ENCODE assay signal across 30 cellular contexts in the genomic region with DNA sequence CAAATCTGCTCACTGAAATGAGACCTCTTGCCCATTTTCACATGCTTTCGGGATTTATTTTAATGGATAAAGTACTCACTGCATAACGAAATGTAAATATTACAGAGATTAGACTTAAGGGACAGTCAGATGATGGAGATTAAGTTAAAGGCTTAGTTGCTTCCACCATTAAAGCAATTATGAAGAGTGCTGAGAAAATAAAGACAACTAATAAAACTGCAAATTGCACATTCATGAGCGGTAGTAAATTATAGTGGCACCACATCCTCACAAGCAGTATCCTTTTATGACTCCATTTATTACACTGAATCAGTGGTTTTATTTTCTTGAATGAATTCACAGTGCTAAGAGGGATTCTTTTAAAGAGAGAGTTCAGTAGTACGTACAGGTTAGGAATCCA.
"Had no signal": no experiment of that assay in that cellular context is flagged by ENCODE, and none has a peak within 500 bp of the region (broad histone marks: within the 10 kb centered on the region; RNA-seq: fewer than 3 reads in every experiment).

No MANE protein-coding gene starts in this region.

- H3K27ac ChIP-seq: adrenal gland, body of pancreas, colonic mucosa, gastrocnemius medialis, pancreas, prostate gland, uterus had no signal

- H3K27me3 ChIP-seq: adrenal gland, body of pancreas, colonic mucosa, gastrocnemius medialis, pancreas, uterus had no signal

- H3K4me1 ChIP-seq: adrenal gland, body of pancreas, colonic mucosa, gastrocnemius medialis, pancreas, prostate gland, uterus had no signal

- H3K9me3 ChIP-seq: adrenal gland, body of pancreas, colonic mucosa, gastrocnemius medialis, pancreas, prostate gland, uterus had no signal

- H3K36me3 ChIP-seq: adrenal gland, colonic mucosa, gastrocnemius medialis, pancreas, prostate gland, uterus had no signal

- DNase-seq: activated CD4-positive, alpha-beta T cell treated with anti-CD3 and anti-CD28 coated beads for 36 hours; activated CD4-positive, CD25-positive, alpha-beta regulatory T cell; activated CD8-positive, alpha-beta T cell treated with anti-CD3 and anti-CD28 coated beads, Interleukin-2, amount 10 ng/mL, durations not matched to agents 7 days and 5 days; activated naive CD4-positive, alpha-beta T cell; activated naive CD8-positive, alpha-beta T cell treated with anti-CD3 and anti-CD28 coated beads for 36 hours; activated T-cell treated with anti-CD3 and anti-CD28 coated beads for 4 hours; activated T-cell treated with anti-CD3 and anti-CD28 coated beads, Interleukin-2, amount 50 U/mL, for 72 hours; adrenal gland; aorta; body of pancreas; cerebellar nuclear complex; colonic mucosa; effector CD8-positive, alpha-beta T cell; erythroblast; gastrocnemius medialis; glutamatergic neuron; left cardiac atrium; mammary epithelial cell; midbrain; naive thymus-derived CD4-positive, alpha-beta T cell; pancreas; retina; stimulated activated CD4-positive, alpha-beta T cell treated with anti-CD3 and anti-CD28 coated beads, Interleukin-1b, Interleukin-23, amount 100 ng/mL, for 48 hours; stimulated activated CD4-positive, alpha-beta T cell treated with anti-CD3 and anti-CD28 coated beads, Interleukin-4, amount 100 ng/mL, for 4 hours; stimulated activated CD8-positive, alpha-beta memory T cell treated with anti-CD3 and anti-CD28 coated beads, Interleukin-4, amount 100 ng/mL, for 48 hours; stimulated activated naive CD8-positive, alpha-beta T cell treated with anti-CD3 and anti-CD28 coated beads, Interleukin-15, amount 100 ng/mL, for 72 hours; substantia nigra; uterus had no signal

- H3K4me3 ChIP-seq: adrenal gland, body of pancreas, colonic mucosa, gastrocnemius medialis, pancreas, prostate gland, smooth muscle cell, uterus had no signal
